In genomic region chr10:13784067-13784466, GRCh38 we compare ENCODE assay signal across 8 cellular contexts.
DNase-seq lines count a peak whose midpoint lies in the region; ATAC-seq and TF ChIP-seq lines count a peak whose summit lies in the region.

No MANE protein-coding gene starts in this region.

- peak; percentile 28 for DNase-seq in AG08396 (ENCODE audit: low spot score)
- DNase-seq in RPMI7951 (ENCODE audit: low read depth): peak; percentile 44
- no peak for DNase-seq in fibroblast of pulmonary artery (ENCODE audit: low read depth)
- no peak for DNase-seq in NK-92 treated with Interleukin-12 subunit alpha and Interleukin-12 subunit beta, amount 100 ng/mL, for 24 hours (lab: John Stamatoyannopoulos, UW)
- no peak for DNase-seq in GM19240 (ENCODE audit: insufficient read length, low spot score)
- no peak for DNase-seq in epidermal melanocyte (ENCODE audit: insufficient read length, low spot score)

- peak; percentile 65 for TF ChIP-seq CTCF in GM12873 (IDR thresholded peaks at IDR 0.05; ENCODE audit: insufficient read depth, low read depth, low read length, missing control alignments)
- TF ChIP-seq CTCF in fibroblast of pulmonary artery (IDR thresholded peaks at IDR 0.05; ENCODE audit: low read length, missing control alignments): peak; percentile 35

- H3K4me3 ChIP-seq in fibroblast of pulmonary artery (replicated peaks; ENCODE audit: low read depth, low read length): no peak overlapping the region

- no peak for ATAC-seq in GM21723 (IDR thresholded peaks at IDR 0.05; ENCODE audit: unreplicated experiment)

Comparison
In these comparisons a context has a peak if more than half of its experiments do, and no peak if none do; other contexts are left out.
1. DNase-seq: peak in AG08396 (single experiment) and RPMI7951 (single experiment); none in fibroblast of pulmonary artery (single experiment), NK-92 treated with Interleukin-12 subunit alpha and Interleukin-12 subunit beta, amount 100 ng/mL, for 24 hours (single experiment), GM19240 (single experiment) and epidermal melanocyte (single experiment).